Comparison of ENCODE assay signal across 23 cellular contexts in the genomic region with DNA sequence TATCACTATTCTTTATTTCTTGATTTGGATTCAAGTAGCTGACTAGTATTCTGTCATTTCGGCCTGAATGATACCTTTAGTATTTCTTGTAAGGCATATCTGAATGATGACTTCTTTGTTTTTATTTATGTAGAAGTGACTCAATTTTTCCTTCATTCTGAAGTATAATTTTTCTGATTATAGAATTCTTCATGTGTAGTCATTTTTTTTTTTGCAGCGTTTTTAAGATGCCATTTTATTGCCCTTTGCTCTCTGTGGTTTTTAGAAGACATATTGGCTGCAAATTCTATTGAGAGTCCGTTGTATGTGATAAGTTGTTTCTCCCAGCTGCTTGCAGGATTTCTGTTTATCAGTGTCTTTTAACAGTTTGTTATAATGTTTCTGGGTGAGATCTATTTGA.
"Had no signal": no experiment of that assay in that cellular context is flagged by ENCODE, and none has a peak within 500 bp of the region (broad histone marks: within the 10 kb centered on the region; RNA-seq: fewer than 3 reads in every experiment).

No MANE protein-coding gene starts in this region.

- H3K27ac Mint-ChIP-seq: activated CD4-positive, alpha-beta memory T cell treated with anti-CD3 and anti-CD28 coated beads for 36 hours; activated naive CD8-positive, alpha-beta T cell treated with anti-CD3 and anti-CD28 coated beads for 36 hours; naive thymus-derived CD8-positive, alpha-beta T cell; stimulated activated naive CD8-positive, alpha-beta T cell treated with anti-CD3 and anti-CD28 coated beads, Interleukin-15, amount 100 ng/mL, for 72 hours; WTC11 had no signal

- H3K4me3 ChIP-seq: breast epithelium, gastroesophageal sphincter, heart left ventricle, pancreas, smooth muscle cell, suprapubic skin, transverse colon, uterus had no signal

- H3K36me3 Mint-ChIP-seq: activated CD4-positive, alpha-beta memory T cell treated with anti-CD3 and anti-CD28 coated beads for 36 hours; activated naive CD8-positive, alpha-beta T cell treated with anti-CD3 and anti-CD28 coated beads for 36 hours had no signal

- H3K4me1 ChIP-seq: breast epithelium, gastroesophageal sphincter, pancreas, suprapubic skin, transverse colon, uterus had no signal

- H3K9me3 ChIP-seq: pancreas, uterus had no signal

- H3K36me3 ChIP-seq: gastroesophageal sphincter, heart left ventricle, pancreas, suprapubic skin, transverse colon, uterus had no signal

- H3K4me1 Mint-ChIP-seq: activated naive CD8-positive, alpha-beta T cell treated with anti-CD3 and anti-CD28 coated beads for 36 hours; naive thymus-derived CD8-positive, alpha-beta T cell; stimulated activated naive CD8-positive, alpha-beta T cell treated with anti-CD3 and anti-CD28 coated beads, Interleukin-15, amount 100 ng/mL, for 72 hours had no signal

- H3K4me3 Mint-ChIP-seq: activated CD4-positive, alpha-beta memory T cell treated with anti-CD3 and anti-CD28 coated beads for 36 hours; activated naive CD8-positive, alpha-beta T cell treated with anti-CD3 and anti-CD28 coated beads for 36 hours; naive thymus-derived CD8-positive, alpha-beta T cell; stimulated activated naive CD8-positive, alpha-beta T cell treated with anti-CD3 and anti-CD28 coated beads, Interleukin-15, amount 100 ng/mL, for 72 hours; WTC11 had no signal

- DNase-seq: activated CD4-positive, alpha-beta memory T cell treated with anti-CD3 and anti-CD28 coated beads for 36 hours; activated CD4-positive, alpha-beta T cell treated with anti-CD3 and anti-CD28 coated beads for 4 hours; activated naive CD4-positive, alpha-beta T cell; activated naive CD8-positive, alpha-beta T cell treated with anti-CD3 and anti-CD28 coated beads for 36 hours; anterior cingulate cortex; cerebellar nuclear complex; heart left ventricle; mesendoderm; naive thymus-derived CD8-positive, alpha-beta T cell; pancreas; stimulated activated CD4-positive, alpha-beta T cell treated with anti-CD3 and anti-CD28 coated beads, Interleukin-4, amount 100 ng/mL, for 1 hour; stimulated activated naive CD8-positive, alpha-beta T cell treated with anti-CD3 and anti-CD28 coated beads, Interleukin-15, amount 100 ng/mL, for 72 hours; SW 1271; transverse colon; uterus had no signal

- ATAC-seq: gastroesophageal sphincter; heart left ventricle; naive thymus-derived CD8-positive, alpha-beta T cell; pancreas; sciatic nerve; stimulated activated naive CD8-positive, alpha-beta T cell treated with anti-CD3 and anti-CD28 coated beads, Interleukin-15, amount 100 ng/mL, for 72 hours; WTC11 had no signal

- H3K27me3 Mint-ChIP-seq: activated CD4-positive, alpha-beta memory T cell treated with anti-CD3 and anti-CD28 coated beads for 36 hours; activated naive CD8-positive, alpha-beta T cell treated with anti-CD3 and anti-CD28 coated beads for 36 hours; naive thymus-derived CD8-positive, alpha-beta T cell; stimulated activated naive CD8-positive, alpha-beta T cell treated with anti-CD3 and anti-CD28 coated beads, Interleukin-15, amount 100 ng/mL, for 72 hours had no signal

- FAIRE-seq: pancreas, TTC549 had no signal

- H3K27ac ChIP-seq: breast epithelium, epithelial cell of prostate, gastroesophageal sphincter, heart left ventricle, pancreas, suprapubic skin, transverse colon, uterus had no signal

- H3K27me3 ChIP-seq: breast epithelium, gastroesophageal sphincter, heart left ventricle, pancreas, suprapubic skin, transverse colon, uterus had no signal
